In genomic region chr11:95450547-95451123, GRCh38 we compare ENCODE assay signal across 2 cellular contexts.
TF ChIP-seq lines count a peak whose summit lies in the region.

No MANE protein-coding gene starts in this region.

TF ChIP-seq in IMR-90, 13 proteins besides CTCF, POLR2A, EP300 and RAD21:
- no peak for TF ChIP-seq USF2 (IDR thresholded peaks at IDR 0.05; ENCODE audit: low read depth, low read length)
- no peak for TF ChIP-seq CEBPB (IDR thresholded peaks at IDR 0.05; ENCODE audit: low read depth, low read length)
- TF ChIP-seq ELK1 (IDR thresholded peaks at IDR 0.05; ENCODE audit: borderline replicate concordance, low read depth, low read length) = no peak
- no peak for TF ChIP-seq FOS (IDR thresholded peaks at IDR 0.05; ENCODE audit: low read depth, low read length)
- TF ChIP-seq CHD1 (IDR thresholded peaks at IDR 0.05; ENCODE audit: low read depth, low read length) = no peak
- no peak for TF ChIP-seq RCOR1 (IDR thresholded peaks at IDR 0.05; ENCODE audit: insufficient replicate concordance, low read length)
- no peak for TF ChIP-seq BHLHE40 (IDR thresholded peaks at IDR 0.05; ENCODE audit: low read depth, low read length)
- no peak for TF ChIP-seq SMC3 (IDR thresholded peaks at IDR 0.05; ENCODE audit: low read depth, low read length)
- no peak for TF ChIP-seq MAZ (IDR thresholded peaks at IDR 0.05; ENCODE audit: borderline replicate concordance, low read depth, low read length)
- TF ChIP-seq MXI1 (IDR thresholded peaks at IDR 0.05; ENCODE audit: borderline replicate concordance, low read depth, low read length) = no peak
- TF ChIP-seq NFE2L2 (IDR thresholded peaks at IDR 0.05; ENCODE audit: low read depth, low read length) = no peak
- TF ChIP-seq RFX5 (IDR thresholded peaks at IDR 0.05; ENCODE audit: low read depth, low read length) = no peak
- TF ChIP-seq MAFK (IDR thresholded peaks at IDR 0.05; ENCODE audit: low read depth, low read length) = no peak

TF ChIP-seq in endothelial cell of umbilical vein, 7 proteins besides CTCF, POLR2A, EP300 and RAD21 (continued from another document):
- peak; percentile 66 for TF ChIP-seq FOS (IDR thresholded peaks at IDR 0.05; ENCODE audit: borderline replicate concordance, insufficient read depth, low read length)
- no peak for TF ChIP-seq EZH2 (IDR thresholded peaks at IDR 0.05; ENCODE audit: borderline replicate concordance, low read depth, low read length, severe bottlenecking)
- peak; percentile 57 for TF ChIP-seq GATA2 (IDR thresholded peaks at IDR 0.05; ENCODE audit: insufficient read depth, insufficient read length, low read depth, low read length)
- TF ChIP-seq, protein P1, sequence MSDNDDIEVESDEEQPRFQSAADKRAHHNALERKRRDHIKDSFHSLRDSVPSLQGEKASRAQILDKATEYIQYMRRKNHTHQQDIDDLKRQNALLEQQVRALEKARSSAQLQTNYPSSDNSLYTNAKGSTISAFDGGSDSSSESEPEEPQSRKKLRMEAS (IDR thresholded peaks at IDR 0.05; ENCODE audit: insufficient read depth, insufficient read length) = no peak
